Comparison of ENCODE assay signal across 23 cellular contexts in genomic region chr5:161382702-161383101, GRCh38.
"Had no signal": no experiment of that assay in that cellular context is flagged by ENCODE, and none has a peak within 500 bp of the region (broad histone marks: within the 10 kb centered on the region; RNA-seq: fewer than 3 reads in every experiment).

No MANE protein-coding gene starts in this region.

- H3K27me3 ChIP-seq: MG63 had no signal

- ATAC-seq: HepG2, Panc1, PC-3, SK-N-SH treated with all-trans-retinoic acid at 6 μM for 48 hours had no signal

- H3K4me3 ChIP-seq: MG63, SJCRH30 had no signal

- H3K9me3 ChIP-seq: MG63, SJCRH30 had no signal

- H3K36me3 ChIP-seq: MG63, SJCRH30 had no signal

- H3K27ac ChIP-seq: RWPE1, SJCRH30 had no signal

- DNase-seq: IMR-90, Karpas-422, KG1, MG63, NCI-H1092, NCI-H1105 treated with DMSO at 0.1 percent for 48 hours, NCI-H1417 treated with DMSO at 0.1 percent for 48 hours, NCI-H146, NCI-H1694 treated with DMSO at 0.1 percent for 48 hours, NCI-H2029, NCI-H2081 treated with DMSO at 0.1 percent for 48 hours, NCI-H2171, NCI-H226, NCI-H524, NCI-H526 treated with DMSO at 0.1 percent for 48 hours, NCI-H748 treated with DMSO at 0.1 percent for 48 hours, PC-3, SHP77 treated with DMSO at 0.1 percent for 48 hours, SJCRH30 had no signal
